Comparison of ENCODE assay signal across 19 cellular contexts in the genomic region with DNA sequence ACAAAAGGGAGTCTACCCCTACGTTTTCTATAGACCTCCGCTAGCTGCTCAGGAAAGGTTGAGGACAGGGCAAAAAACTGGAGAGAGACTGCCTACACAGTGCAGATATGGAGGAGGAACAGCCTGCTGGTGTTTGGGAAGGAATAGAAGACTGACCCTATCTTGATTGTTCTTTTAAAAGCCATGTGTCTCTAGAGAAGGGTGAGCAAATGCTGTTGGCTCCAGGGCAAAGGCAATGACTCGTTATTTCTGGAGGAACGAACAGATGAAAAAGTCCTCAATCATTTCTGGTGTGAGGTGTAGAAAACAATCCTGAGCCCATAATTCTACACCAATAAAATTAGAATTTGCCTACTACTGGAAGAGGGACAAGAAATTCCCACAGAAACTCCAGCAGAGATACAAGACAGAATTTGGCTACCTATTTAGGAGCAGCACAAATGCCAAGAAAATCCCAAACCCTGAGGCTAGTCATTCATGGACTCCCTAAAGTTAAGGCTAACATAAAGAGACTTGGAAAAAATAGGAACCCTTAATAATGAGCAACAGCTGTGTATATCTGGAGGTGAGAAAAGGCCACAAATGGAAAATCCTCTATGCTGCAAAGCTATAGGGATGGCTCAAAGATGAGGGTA.
"Had no signal": no experiment of that assay in that cellular context is flagged by ENCODE, and none has a peak within 500 bp of the region (broad histone marks: within the 10 kb centered on the region; RNA-seq: fewer than 3 reads in every experiment).

No MANE protein-coding gene starts in this region.

- H3K4me3 Mint-ChIP-seq: activated CD8-positive, alpha-beta memory T cell treated with anti-CD3 and anti-CD28 coated beads, Interleukin-2, amount 10 ng/mL, durations not matched to agents 7 days and 5 days; activated naive CD8-positive, alpha-beta T cell; activated T-cell treated with anti-CD3 and anti-CD28 coated beads, Interleukin-2, amount 50 U/mL, for 4 hours; mesothelial cell of epicardium; neural progenitor cell had no signal

- H3K27ac Mint-ChIP-seq: activated CD8-positive, alpha-beta memory T cell treated with anti-CD3 and anti-CD28 coated beads, Interleukin-2, amount 10 ng/mL, durations not matched to agents 7 days and 5 days; activated naive CD8-positive, alpha-beta T cell; mesothelial cell of epicardium; neural progenitor cell had no signal

- H3K4me3 ChIP-seq: left lung, neural progenitor cell, pancreas, stomach, thoracic aorta had no signal

- H3K27me3 Mint-ChIP-seq: activated CD8-positive, alpha-beta memory T cell treated with anti-CD3 and anti-CD28 coated beads, Interleukin-2, amount 10 ng/mL, durations not matched to agents 7 days and 5 days; activated naive CD8-positive, alpha-beta T cell had no signal

- DNase-seq: activated CD8-positive, alpha-beta memory T cell treated with anti-CD3 and anti-CD28 coated beads, Interleukin-2, amount 10 ng/mL, durations not matched to agents 7 days and 5 days; activated effector memory CD4-positive, alpha-beta T cell treated with anti-CD3 and anti-CD28 coated beads, Interleukin-2, amount 50 U/mL, for 16 hours; activated T-cell treated with anti-CD3 and anti-CD28 coated beads, Interleukin-2, amount 50 U/mL, for 4 hours; aorta; central memory CD4-positive, alpha-beta T cell; cortex of kidney; effector CD8-positive, alpha-beta T cell; left lung; pancreas; stimulated activated CD4-positive, alpha-beta T cell treated with anti-CD3 and anti-CD28 coated beads, Interleukin-15, amount 100 ng/mL, for 24 hours; stimulated activated CD4-positive, alpha-beta T cell treated with anti-CD3 and anti-CD28 coated beads, Interleukin-4, amount 100 ng/mL, for 24 hours; stomach had no signal

- H3K4me2 ChIP-seq: neural progenitor cell had no signal

- H3K36me3 Mint-ChIP-seq: activated CD8-positive, alpha-beta memory T cell treated with anti-CD3 and anti-CD28 coated beads, Interleukin-2, amount 10 ng/mL, durations not matched to agents 7 days and 5 days; activated naive CD8-positive, alpha-beta T cell; mesothelial cell of epicardium; neural progenitor cell had no signal

- H2AFZ ChIP-seq: neural progenitor cell had no signal

- H3K9me3 ChIP-seq: pancreas had no signal

- ATAC-seq: activated CD8-positive, alpha-beta memory T cell treated with anti-CD3 and anti-CD28 coated beads, Interleukin-2, amount 10 ng/mL, durations not matched to agents 7 days and 5 days; activated T-cell treated with anti-CD3 and anti-CD28 coated beads, Interleukin-2, amount 50 U/mL, for 4 hours; left lung; pancreas had no signal

- H3K36me3 ChIP-seq: left lung, neural progenitor cell, pancreas, stomach, thoracic aorta had no signal

- H3K27me3 ChIP-seq: left lung, neural progenitor cell, pancreas, stomach had no signal

- H3K27ac ChIP-seq: epithelial cell of prostate, left lung, neural progenitor cell, pancreas, stomach, thoracic aorta had no signal

- FAIRE-seq: islet of Langerhans, pancreas, urothelium cell line had no signal

- H3K9me3 Mint-ChIP-seq: neural progenitor cell had no signal

- H3K9ac ChIP-seq: neural progenitor cell had no signal

- H3K4me1 ChIP-seq: left lung, neural progenitor cell, pancreas, stomach had no signal

- H3K4me1 Mint-ChIP-seq: activated CD8-positive, alpha-beta memory T cell treated with anti-CD3 and anti-CD28 coated beads, Interleukin-2, amount 10 ng/mL, durations not matched to agents 7 days and 5 days; mesothelial cell of epicardium; neural progenitor cell had no signal
